23 cellular contexts compared by ENCODE assay signal in the genomic region with DNA sequence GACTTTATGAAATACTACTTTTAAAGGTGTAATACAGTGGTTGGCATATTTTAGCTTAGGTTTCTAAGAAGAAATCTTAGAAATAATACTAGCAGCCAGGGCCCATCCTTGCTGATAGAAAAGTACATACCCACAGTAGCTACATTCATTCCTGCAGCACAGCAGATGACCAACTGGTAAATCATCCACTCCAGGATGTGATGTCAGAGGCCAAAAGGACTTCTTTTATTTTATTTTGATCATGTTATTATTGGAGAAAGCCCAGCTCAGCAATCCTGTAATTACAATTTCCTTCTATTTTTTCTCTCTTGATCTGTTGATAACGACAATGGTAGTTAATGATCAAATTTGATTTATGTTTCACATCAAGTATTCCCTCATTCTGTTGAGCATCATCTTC. TPM values are rescaled to one million over a fixed set of nuclear protein-coding genes. Genes with fewer than 3 reads are reported as not detected.
DNase-seq lines count a peak whose midpoint lies in the region; ATAC-seq and TF ChIP-seq lines count a peak whose summit lies in the region.
"Had no signal": no experiment of that assay in that cellular context is flagged by ENCODE, and none has a peak within 500 bp of the region (broad histone marks: within the 10 kb centered on the region; RNA-seq: fewer than 3 reads in every experiment).

No MANE protein-coding gene starts in this region.

- no peak overlapping the region for H3K4me3 Mint-ChIP-seq in activated CD8-positive, alpha-beta T cell treated with anti-CD3 and anti-CD28 coated beads for 36 hours
- H3K4me3 Mint-ChIP-seq: activated CD8-positive, alpha-beta memory T cell treated with anti-CD3 and anti-CD28 coated beads, Interleukin-2, amount 10 ng/mL, durations not matched to agents 7 days and 5 days; CD4-positive, alpha-beta memory T cell; neural progenitor cell had no signal

- ATAC-seq in activated CD8-positive, alpha-beta T cell treated with anti-CD3 and anti-CD28 coated beads for 36 hours = no peak
- ATAC-seq in HG02973 (IDR thresholded peaks at IDR 0.05; ENCODE audit: unreplicated experiment) = no peak
- ATAC-seq: activated CD4-positive, CD25-positive, alpha-beta regulatory T cell treated with anti-CD3 and anti-CD28 coated beads, Interleukin-2, amount 50 U/mL, for 24 hours; activated CD8-positive, alpha-beta memory T cell treated with anti-CD3 and anti-CD28 coated beads, Interleukin-2, amount 10 ng/mL, durations not matched to agents 7 days and 5 days; esophagus mucosa; HepG2; left colon; right cardiac atrium had no signal

- H3K27ac ChIP-seq in brain microvascular endothelial cell = no peak overlapping the region
- H3K27ac ChIP-seq: neural progenitor cell, SJCRH30, stomach had no signal

- no peak for TF ChIP-seq CTCF in brain microvascular endothelial cell (IDR thresholded peaks at IDR 0.05; ENCODE audit: low read depth, low read length, missing control alignments)
- no peak for TF ChIP-seq CTCF in activated CD8-positive, alpha-beta T cell treated with anti-CD3 and anti-CD28 coated beads for 36 hours (IDR thresholded peaks at IDR 0.05)

- H3K4me3 ChIP-seq in brain microvascular endothelial cell (ENCODE audit: low read depth, low read length) = no peak overlapping the region
- H3K4me3 ChIP-seq: neural progenitor cell, SJCRH30, stomach had no signal

- H3K4me1 Mint-ChIP-seq in activated CD8-positive, alpha-beta T cell treated with anti-CD3 and anti-CD28 coated beads for 36 hours (ENCODE audit: low read depth) = peaks cover 13% of the 10 kb centered on the region

- no peaks in the 10 kb centered on the region for H3K27me3 Mint-ChIP-seq in activated CD8-positive, alpha-beta T cell treated with anti-CD3 and anti-CD28 coated beads for 36 hours
- H3K27me3 Mint-ChIP-seq: activated CD8-positive, alpha-beta memory T cell treated with anti-CD3 and anti-CD28 coated beads, Interleukin-2, amount 10 ng/mL, durations not matched to agents 7 days and 5 days; CD4-positive, alpha-beta memory T cell had no signal

- no peak overlapping the region for H3K27ac Mint-ChIP-seq in activated CD8-positive, alpha-beta T cell treated with anti-CD3 and anti-CD28 coated beads for 36 hours
- H3K27ac Mint-ChIP-seq: activated CD8-positive, alpha-beta memory T cell treated with anti-CD3 and anti-CD28 coated beads, Interleukin-2, amount 10 ng/mL, durations not matched to agents 7 days and 5 days; CD4-positive, alpha-beta memory T cell; neural progenitor cell had no signal

- no peaks in the 10 kb centered on the region for H3K36me3 Mint-ChIP-seq in activated CD8-positive, alpha-beta T cell treated with anti-CD3 and anti-CD28 coated beads for 36 hours (ENCODE audit: low read depth)
- H3K36me3 Mint-ChIP-seq: neural progenitor cell had no signal

- in situ Hi-C loops in brain microvascular endothelial cell (cut with HindIII; ENCODE audit: low pct_ligation_motif_present, low sequenced_read_pairs) = no loop called here

- CTCF ChIA-PET in activated CD8-positive, alpha-beta T cell treated with anti-CD3 and anti-CD28 coated beads for 36 hours (lab: Charles Lee) = no interaction called here

- peaks cover 9% of the 10 kb centered on the region for H3K9me3 Mint-ChIP-seq in activated CD8-positive, alpha-beta T cell treated with anti-CD3 and anti-CD28 coated beads for 36 hours

- no peaks in the 10 kb centered on the region for H3K36me3 ChIP-seq in brain microvascular endothelial cell (replicated peaks)
- H3K36me3 ChIP-seq: neural progenitor cell, SJCRH30, stomach had no signal

- intact Hi-C loops in activated CD8-positive, alpha-beta T cell treated with anti-CD3 and anti-CD28 coated beads for 36 hours (cut with micrococcal nuclease) = no loop called here

- no peaks in the 10 kb centered on the region for H3K27me3 ChIP-seq in brain microvascular endothelial cell (replicated peaks)
- H3K27me3 ChIP-seq: neural progenitor cell, SJCRH30, stomach had no signal

- POLR2A ChIA-PET in activated CD8-positive, alpha-beta T cell treated with anti-CD3 and anti-CD28 coated beads for 36 hours (lab: Charles Lee) = no interaction called here

- peak; percentile 25 for DNase-seq in AG08395 (ENCODE audit: low spot score)
- DNase-seq in HT1080 (ENCODE audit: low read depth) = peak; percentile 73
- DNase-seq in brain microvascular endothelial cell = peak; percentile 89
- peak; percentile 32 for DNase-seq in foreskin melanocyte
- no peak for DNase-seq in activated CD8-positive, alpha-beta T cell treated with anti-CD3 and anti-CD28 coated beads for 36 hours
- DNase-seq in pons (ENCODE audit: low spot score) = no peak
- DNase-seq in stimulated activated CD4-positive, alpha-beta T cell treated with anti-CD3 and anti-CD28 coated beads, Interleukin-4, amount 100 ng/mL, for 1 hour = no peak
- DNase-seq: activated CD8-positive, alpha-beta memory T cell treated with anti-CD3 and anti-CD28 coated beads, Interleukin-2, amount 10 ng/mL, durations not matched to agents 7 days and 5 days; activated effector memory CD4-positive, alpha-beta T cell treated with Interleukin-2 at 50 U/mL for 16 hours; CD4-positive, alpha-beta memory T cell; cortex of kidney; DMS79; left colon; NCI-H1930; NCI-H524 treated with DMSO at 0.1 percent for 48 hours; right cardiac atrium; SJCRH30; stomach had no signal

RNA-seq across cellular contexts. Expression of a gene that starts 18.0 kb away (rescaled TPM):
- 0.03 and 0.23 TPM in 2 replicates for total RNA-seq in HT1080 (2014; rRNA removed; shearing (Covaris generic))
- 0.01 and 0.05 TPM in 2 replicates for polyA plus RNA-seq in HT1080 (2015; cell fraction: cytosol; rRNA removed)
- polyA plus RNA-seq in HT1080 (2015; cell fraction: nucleus; rRNA removed) = 0.24 and 0.35 TPM in 2 replicates
- 1 to 10 TPM; 2.8 to 4.3 TPM for total RNA-seq in activated CD8-positive, alpha-beta T cell treated with anti-CD3 and anti-CD28 coated beads for 36 hours

Comparison
In these comparisons a context has a peak if more than half of its experiments do, and no peak if none do; other contexts are left out.
1. DNase-seq: peak in AG08395 (single experiment), HT1080 (single experiment), brain microvascular endothelial cell (single experiment) and foreskin melanocyte (single experiment); none in activated CD8-positive, alpha-beta T cell treated with anti-CD3 and anti-CD28 coated beads for 36 hours (single experiment), pons (single experiment) and stimulated activated CD4-positive, alpha-beta T cell treated with anti-CD3 and anti-CD28 coated beads, Interleukin-4, amount 100 ng/mL, for 1 hour (single experiment).